ENCODE assay signal across 11 cellular contexts in genomic region chr9:104775574-104775936, GRCh38. TPM values are rescaled to one million over a fixed set of nuclear protein-coding genes. Genes with fewer than 3 reads are reported as not detected.
DNase-seq lines count a peak whose midpoint lies in the region; ATAC-seq and TF ChIP-seq lines count a peak whose summit lies in the region.
"Had no signal": no experiment of that assay in that cellular context is flagged by ENCODE, and none has a peak within 500 bp of the region (broad histone marks: within the 10 kb centered on the region; RNA-seq: fewer than 3 reads in every experiment).

No MANE protein-coding gene starts in this region.

- ATAC-seq in GM18858 (IDR thresholded peaks at IDR 0.05; ENCODE audit: unreplicated experiment) = peak; percentile 59
- peak; percentile 69 for ATAC-seq in GM21619 (IDR thresholded peaks at IDR 0.05; ENCODE audit: unreplicated experiment)
- peak; percentile 75 for ATAC-seq in HG03354 (IDR thresholded peaks at IDR 0.05; ENCODE audit: poor library complexity, severe bottlenecking, unreplicated experiment)
- peak in 3 of 4 donors; percentile 3 to 9 (median 7) for ATAC-seq in right lobe of liver
- ATAC-seq in naive thymus-derived CD8-positive, alpha-beta T cell = no peak

- H3K27ac ChIP-seq in right lobe of liver = no peak overlapping the region

- no peaks in the 10 kb centered on the region for H3K36me3 ChIP-seq in right lobe of liver

- no peaks in the 10 kb centered on the region for H3K9me3 ChIP-seq in right lobe of liver

- H3K36me3 Mint-ChIP-seq in progenitor cell of endocrine pancreas (ENCODE audit: insufficient read depth) = peaks cover 8% of the 10 kb centered on the region
- H3K36me3 Mint-ChIP-seq in naive thymus-derived CD8-positive, alpha-beta T cell = peaks cover 0 to 8% (median 0%) of the 10 kb centered on the region in 3 donors

- POLR2A ChIA-PET in naive thymus-derived CD8-positive, alpha-beta T cell (lab: Charles Lee) = no interaction called here

- TF ChIP-seq CTCF in right lobe of liver (IDR thresholded peaks at IDR 0.05) (no peak), progenitor cell of endocrine pancreas (IDR thresholded peaks at IDR 0.05; ENCODE audit: unreplicated experiment) (no peak)

- H3K4me3 Mint-ChIP-seq in progenitor cell of endocrine pancreas (ENCODE audit: low read depth) = no peak overlapping the region
- H3K4me3 Mint-ChIP-seq in naive thymus-derived CD8-positive, alpha-beta T cell = no peak overlapping the region

- H3K4me1 ChIP-seq in right lobe of liver = no peaks in the 10 kb centered on the region

- H3K4me3 ChIP-seq in right lobe of liver = no peak overlapping the region

- no peaks in the 10 kb centered on the region for H3K27me3 ChIP-seq in right lobe of liver

- H3K27ac Mint-ChIP-seq in progenitor cell of endocrine pancreas = no peak overlapping the region
- H3K27ac Mint-ChIP-seq in naive thymus-derived CD8-positive, alpha-beta T cell = no peak overlapping the region

- no peak for DNase-seq in right lobe of liver
- no peak for DNase-seq in germinal center (ENCODE audit: low spot score)
- no peak for DNase-seq in progenitor cell of endocrine pancreas (ENCODE audit: low spot score, unreplicated experiment)
- no peak for DNase-seq in NCI-H1930 (lab: John Stamatoyannopoulos, UW)
- DNase-seq in naive thymus-derived CD8-positive, alpha-beta T cell = no peak
- DNase-seq: NCI-H524 treated with DMSO at 0.1 percent for 48 hours, small intestine had no signal

- no peaks in the 10 kb centered on the region for H3K4me1 Mint-ChIP-seq in progenitor cell of endocrine pancreas (ENCODE audit: low read depth)
- peaks cover 0 to 20% (median 0%) of the 10 kb centered on the region in 4 donors for H3K4me1 Mint-ChIP-seq in naive thymus-derived CD8-positive, alpha-beta T cell

- TF ChIP-seq POLR2A in right lobe of liver (IDR thresholded peaks at IDR 0.05) = no peak

- no peaks in the 10 kb centered on the region for H3K27me3 Mint-ChIP-seq in progenitor cell of endocrine pancreas
- H3K27me3 Mint-ChIP-seq in naive thymus-derived CD8-positive, alpha-beta T cell = no peaks in the 10 kb centered on the region

- intact Hi-C loops in right lobe of liver (cut with DNase I) = no loop called here

- H3K9me3 Mint-ChIP-seq in progenitor cell of endocrine pancreas (ENCODE audit: low read depth) = peaks cover 2% of the 10 kb centered on the region
- H3K9me3 Mint-ChIP-seq in naive thymus-derived CD8-positive, alpha-beta T cell = no peaks in the 10 kb centered on the region

RNA-seq across cellular contexts. Expression of gene NIPSNAP3B, which starts 11.6 kb away (rescaled TPM):
- total RNA-seq in right lobe of liver (under 1 TPM; 0.29 to 0.99 (median 0.71) TPM), progenitor cell of endocrine pancreas (5.5 and 7.8 TPM in 2 replicates)
- total RNA-seq in naive thymus-derived CD8-positive, alpha-beta T cell = 1 to 10 TPM in 1 of 2 experiments, under 1 TPM in 1; 0.69 to 2.1 TPM
- polyA plus RNA-seq in naive thymus-derived CD8-positive, alpha-beta T cell = 1 to 10 TPM in 2 of 3 donors, under 1 TPM in 1; 0.64 to 1.7 (median 1.5) TPM
- total RNA-seq: epithelial cell of proximal tubule had no signal

RNA-seq across cellular contexts. Expression of gene NIPSNAP3A, which starts 28.1 kb away (rescaled TPM):
- total RNA-seq in right lobe of liver (10 to 100 TPM; 16.8 to 28.1 (median 22.4) TPM), progenitor cell of endocrine pancreas (25.1 and 26.4 TPM in 2 replicates)
- total RNA-seq in naive thymus-derived CD8-positive, alpha-beta T cell = 10 to 100 TPM; 11.2 to 12.7 TPM
- 10 to 100 TPM; 15.6 to 17.8 (median 15.7) TPM for polyA plus RNA-seq in naive thymus-derived CD8-positive, alpha-beta T cell

Comparison
In these comparisons a context has a peak if more than half of its experiments do, and no peak if none do; other contexts are left out.
1. ATAC-seq: peak in GM18858 (single experiment), GM21619 (single experiment), HG03354 (single experiment) and right lobe of liver (3 of 4); none in naive thymus-derived CD8-positive, alpha-beta T cell (0 of 2).